In genomic region chr11:9003573-9004309, GRCh38 we compare ENCODE assay signal across 8 cellular contexts. TPM values are rescaled to one million over a fixed set of nuclear protein-coding genes. Genes with fewer than 3 reads are reported as not detected.
DNase-seq lines count a peak whose midpoint lies in the region; ATAC-seq and TF ChIP-seq lines count a peak whose summit lies in the region.

TSS of gene NRIP3 (minus strand) at chr11:9004001. CDS start at chr11:9003935, 66 bp downstream.

- no peaks in the 10 kb centered on the region for H3K9me3 ChIP-seq in HUES64 (ENCODE audit: insufficient read depth, low read depth, low read length)
- no peaks in the 10 kb centered on the region for H3K9me3 ChIP-seq in adipocyte (ENCODE audit: control insufficient read depth, low read length)
- no peaks in the 10 kb centered on the region for H3K9me3 ChIP-seq in heart right ventricle
- H3K9me3 ChIP-seq in thyroid gland: no peaks in the 10 kb centered on the region

- peaks cover 21 to 30% (median 24%) of the 10 kb centered on the region in 3 donors for H3K4me1 Mint-ChIP-seq in T-cell

- WGBS in HUES64: under 1% methylated on average over 93 of the region's 93 CpGs
- WGBS in heart right ventricle, 2 donors: 1 to 3% methylated on average over 91 to 93 of the region's 93 CpGs
- 2 to 3% methylated on average over 16 to 38 of the region's 93 CpGs for WGBS in thyroid gland, 2 donors

- H3K36me3 Mint-ChIP-seq in T-cell: no peaks in the 10 kb centered on the region

- intact Hi-C loops in heart right ventricle (cut with DNase I) (no loop called here), thyroid gland (cut with DNase I) (no loop called here)

- H3K4me3 ChIP-seq in HUES64 (ENCODE audit: low read length) (peak within 1 kb of the TSS; percentile 52), adipocyte (ENCODE audit: low read length) (peak within 1 kb of the TSS; percentile 78), heart right ventricle (peak within 1 kb of the TSS; percentile 32 to 56 (median 54)), thyroid gland (replicated peaks in 1 of 3) (peak within 1 kb of the TSS; percentile 33 to 48 (median 39))

- no peak within 1 kb of the TSS for H3K27ac Mint-ChIP-seq in T-cell

- no peak within 1 kb of the TSS for H3K27ac ChIP-seq in HUES64 (ENCODE audit: low read depth, low read length)
- H3K27ac ChIP-seq in heart right ventricle: no peak within 1 kb of the TSS
- no peak within 1 kb of the TSS for H3K27ac ChIP-seq in thyroid gland

- POLR2A ChIA-PET in T-cell (lab: Charles Lee): interaction anchor here in 1 of 2 donors (0.6 kb wide), 1 partner anchor 570 kb away, joined by 3 read pairs; the partner anchor contains the start of gene WEE1

- peak in 1 of 2 donors; percentile 35 for TF ChIP-seq POLR2A in thyroid gland (IDR thresholded peaks at IDR 0.05)

- H3K9ac ChIP-seq in HUES64 (ENCODE audit: low read depth, low read length): peak within 1 kb of the TSS; percentile 35; the same call in 1 of the 2 replicates
- peak within 1 kb of the TSS; percentile 63 for H3K9ac ChIP-seq in adipocyte (ENCODE audit: low read length)

- H3K4me1 ChIP-seq in HUES64 (ENCODE audit: insufficient read depth, low read length) (peaks cover 9% of the 10 kb centered on the region), adipocyte (ENCODE audit: control insufficient read depth, insufficient read depth, low read length) (peaks cover 6% of the 10 kb centered on the region), heart right ventricle (peaks cover 7 to 27% (median 20%) of the 10 kb centered on the region in 9 donors), thyroid gland (peaks cover 15 to 16% of the 10 kb centered on the region in 2 donors)

- peak; percentile 93 for DNase-seq in GM03348 (ENCODE audit: low spot score)
- DNase-seq in T-cell: peak; percentile 52 to 85 (median 77)
- DNase-seq in adipocyte (ENCODE audit: low read depth): peak; percentile 91
- DNase-seq in heart right ventricle: peak; percentile 59 to 76
- DNase-seq in pons (ENCODE audit: low spot score): peak; percentile 28
- peak; percentile 67 to 72 for DNase-seq in thyroid gland
- DNase-seq in GM19240 (ENCODE audit: insufficient read length, low spot score): no peak

- peaks cover 77% of the 10 kb centered on the region for H3K27me3 ChIP-seq in HUES64 (ENCODE audit: insufficient read depth, low read length)
- H3K27me3 ChIP-seq in adipocyte (replicated peaks; ENCODE audit: control insufficient read depth, insufficient read depth, low read length): no peaks in the 10 kb centered on the region
- peaks cover 0 to 53% (median 31%) of the 10 kb centered on the region in 7 donors for H3K27me3 ChIP-seq in heart right ventricle
- no peaks in the 10 kb centered on the region for H3K27me3 ChIP-seq in thyroid gland

- peaks cover 31 to 35% of the 10 kb centered on the region in 2 donors for H3K27me3 Mint-ChIP-seq in T-cell

- H3K9me3 Mint-ChIP-seq in T-cell: no peaks in the 10 kb centered on the region

- TF ChIP-seq CTCF in heart right ventricle (IDR thresholded peaks at IDR 0.05) (no peak), thyroid gland (IDR thresholded peaks at IDR 0.05) (peak in 1 of 6 experiments; percentile 4)

- no peaks in the 10 kb centered on the region for H3K36me3 ChIP-seq in HUES64 (ENCODE audit: insufficient read depth, low read length)
- no peaks in the 10 kb centered on the region for H3K36me3 ChIP-seq in adipocyte (ENCODE audit: control insufficient read depth, insufficient read depth, low read length, severe bottlenecking)
- no peaks in the 10 kb centered on the region for H3K36me3 ChIP-seq in heart right ventricle
- H3K36me3 ChIP-seq in thyroid gland: no peaks in the 10 kb centered on the region

- CTCF ChIA-PET in T-cell (lab: Charles Lee): interaction anchor here in 1 of 2 donors (1.0 kb wide), 1 partner anchor 503 kb away, joined by 3 read pairs; no protein-coding TSS in a partner anchor

- H3K4me3 Mint-ChIP-seq in T-cell: peak within 1 kb of the TSS; percentile 71 to 82 (median 79)

- ATAC-seq in T-cell (replicated peaks in 1 of 4): peak; percentile 79 to 92 (median 83)
- peak; percentile 84 to 92 (median 86) for ATAC-seq in heart right ventricle

RNA-seq across cellular contexts. Expression of gene NRIP3, which starts in this region (rescaled TPM):
- polyA plus RNA-seq in HUES64 (2013, experiment 1 of 2): 2.4 TPM
- 2.5 TPM for polyA plus RNA-seq in HUES64 (2013, experiment 2 of 2)
- total RNA-seq in T-cell (1 to 10 TPM in 4 of 5 donors, under 1 TPM in 1; 0.89 to 3.9 (median 1.6) TPM), heart right ventricle (1 to 10 TPM in 6 of 10 donors, under 1 TPM in 4; 0.32 to 1.9 (median 1.1) TPM), thyroid gland (1 to 10 TPM in 2 of 4 donors, under 1 TPM in 2; 0.56 to 6.6 (median 1.2) TPM)
- under 1 TPM in 1 of 2 donors, not detected in 1; 0.13 TPM for polyA plus RNA-seq in heart right ventricle
